In the genomic region with DNA sequence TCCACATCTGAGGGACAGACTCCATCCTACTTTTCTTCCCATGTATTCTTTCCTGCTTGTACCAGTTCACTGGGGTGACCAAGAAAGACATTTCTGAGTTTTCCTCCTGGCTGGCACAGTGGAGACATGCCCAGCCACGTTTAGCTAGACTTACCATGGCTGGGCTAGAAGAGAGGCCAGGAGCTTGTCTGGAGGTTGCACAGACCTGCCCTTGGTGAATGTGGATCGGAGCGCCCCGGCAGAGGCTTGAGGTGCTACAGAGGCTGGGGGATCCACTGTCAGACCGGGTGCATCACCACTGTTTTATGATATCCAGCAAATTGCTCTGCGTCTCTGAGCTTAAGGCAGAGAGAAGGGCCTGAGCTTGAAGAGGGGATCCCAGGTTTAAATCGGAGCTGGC, we compare ENCODE assay signal across 1 cellular context.
TF ChIP-seq lines count a peak whose summit lies in the region.

No MANE protein-coding gene starts in this region.

TF ChIP-seq in WTC11, 78 proteins besides CTCF, POLR2A, EP300 and RAD21 (continued from another document):
- TF ChIP-seq STAT6 (CRISPR knock-in tag; conservative IDR thresholded peaks at IDR 0.05; ENCODE audit: low read depth), result no peak
- TF ChIP-seq, protein P1, sequence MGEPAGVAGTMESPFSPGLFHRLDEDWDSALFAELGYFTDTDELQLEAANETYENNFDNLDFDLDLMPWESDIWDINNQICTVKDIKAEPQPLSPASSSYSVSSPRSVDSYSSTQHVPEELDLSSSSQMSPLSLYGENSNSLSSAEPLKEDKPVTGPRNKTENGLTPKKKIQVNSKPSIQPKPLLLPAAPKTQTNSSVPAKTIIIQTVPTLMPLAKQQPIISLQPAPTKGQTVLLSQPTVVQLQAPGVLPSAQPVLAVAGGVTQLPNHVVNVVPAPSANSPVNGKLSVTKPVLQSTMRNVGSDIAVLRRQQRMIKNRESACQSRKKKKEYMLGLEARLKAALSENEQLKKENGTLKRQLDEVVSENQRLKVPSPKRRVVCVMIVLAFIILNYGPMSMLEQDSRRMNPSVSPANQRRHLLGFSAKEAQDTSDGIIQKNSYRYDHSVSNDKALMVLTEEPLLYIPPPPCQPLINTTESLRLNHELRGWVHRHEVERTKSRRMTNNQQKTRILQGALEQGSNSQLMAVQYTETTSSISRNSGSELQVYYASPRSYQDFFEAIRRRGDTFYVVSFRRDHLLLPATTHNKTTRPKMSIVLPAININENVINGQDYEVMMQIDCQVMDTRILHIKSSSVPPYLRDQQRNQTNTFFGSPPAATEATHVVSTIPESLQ (CRISPR knock-in tag; IDR thresholded peaks at IDR 0.05), result no peak
- no peak for TF ChIP-seq SOX15 (CRISPR knock-in tag; IDR thresholded peaks at IDR 0.05)
TF ChIP-seq in WTC11: peak in this region for 0.
